23 cellular contexts compared by ENCODE assay signal in the genomic region with DNA sequence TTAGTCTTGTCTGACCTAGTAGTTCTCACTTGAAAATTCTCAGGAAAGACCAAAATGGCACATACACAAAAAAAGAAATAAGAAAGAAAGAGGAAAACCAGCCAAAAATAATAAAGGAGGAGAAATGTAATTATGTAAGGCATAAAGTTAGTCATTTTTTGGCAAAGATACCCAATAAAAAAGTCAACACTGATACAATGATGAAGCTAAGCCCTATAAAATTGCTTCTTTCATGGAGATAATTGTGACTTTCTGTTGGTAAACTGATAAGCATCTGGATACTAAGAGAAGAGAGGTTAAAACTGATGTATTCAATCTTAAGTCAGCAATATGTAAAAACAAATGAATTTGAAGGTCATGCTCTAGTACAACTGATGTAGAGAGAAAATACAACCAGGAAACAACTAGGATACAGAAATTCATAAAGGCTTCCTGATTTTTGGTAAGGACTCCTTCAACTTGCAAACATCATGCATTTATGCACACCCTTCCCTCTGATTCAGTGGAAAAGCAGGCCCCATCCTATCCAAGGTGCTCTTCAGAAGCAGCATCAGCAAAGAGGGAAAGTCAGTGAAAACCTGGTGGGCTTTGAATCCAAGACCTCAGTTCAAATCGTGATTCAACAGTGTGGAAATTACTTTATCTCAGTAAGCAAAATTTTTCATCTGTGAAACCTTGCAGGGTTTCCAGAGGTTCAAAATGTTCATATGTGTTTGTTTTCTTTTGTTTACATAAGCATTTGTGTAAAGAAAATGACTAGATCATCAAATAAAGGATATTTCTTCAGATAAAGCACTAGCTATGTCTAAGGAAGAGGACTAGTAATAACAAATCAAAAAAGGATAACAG. TPM values are rescaled to one million over a fixed set of nuclear protein-coding genes. Genes with fewer than 3 reads are reported as not detected.
DNase-seq lines count a peak whose midpoint lies in the region; ATAC-seq, FAIRE-seq and TF ChIP-seq lines count a peak whose summit lies in the region.
"Had no signal": no experiment of that assay in that cellular context is flagged by ENCODE, and none has a peak within 500 bp of the region (broad histone marks: within the 10 kb centered on the region; RNA-seq: fewer than 3 reads in every experiment).

No MANE protein-coding gene starts in this region.

- H3K27me3 ChIP-seq in astrocyte (ENCODE audit: insufficient read depth, low read length) (no peaks in the 10 kb centered on the region), H7 (ENCODE audit: control insufficient read depth, insufficient read depth, low read length) (no peaks in the 10 kb centered on the region), brain microvascular endothelial cell (replicated peaks) (no peaks in the 10 kb centered on the region)
- H3K27me3 ChIP-seq: ovary, vagina had no signal

- POLR2A ChIA-PET in HEK293T (lab: Yijun Ruan, JAX), result no interaction called here

- no peaks in the 10 kb centered on the region for H3K36me3 Mint-ChIP-seq in astrocyte (ENCODE audit: low read depth, unreplicated experiment)

- TF ChIP-seq CTCF in AG09309 (IDR thresholded peaks at IDR 0.05; ENCODE audit: control insufficient read depth, insufficient read depth, low read depth, low read length, missing control alignments) (no peak), astrocyte (IDR thresholded peaks at IDR 0.05; ENCODE audit: insufficient read depth, low read depth, low read length) (no peak), brain microvascular endothelial cell (IDR thresholded peaks at IDR 0.05; ENCODE audit: low read depth, low read length, missing control alignments) (no peak)

- no peaks in the 10 kb centered on the region for H3K9me3 Mint-ChIP-seq in astrocyte (ENCODE audit: unreplicated experiment)
- H3K9me3 Mint-ChIP-seq: activated naive CD8-positive, alpha-beta T cell treated with anti-CD3 and anti-CD28 coated beads for 36 hours; naive thymus-derived CD8-positive, alpha-beta T cell had no signal

- no peak overlapping the region for H2AFZ ChIP-seq in astrocyte (ENCODE audit: low read depth, low read length)

- H3K4me3 ChIP-seq in AG09309 (ENCODE audit: control insufficient read depth, low read depth, low read length) (no peak overlapping the region), astrocyte (ENCODE audit: insufficient read depth, low read depth, low read length) (no peak overlapping the region), H7 (ENCODE audit: insufficient read depth, low read depth, low read length) (no peak overlapping the region), brain microvascular endothelial cell (ENCODE audit: low read depth, low read length) (no peak overlapping the region)
- H3K4me3 ChIP-seq: ovary, vagina had no signal

- H3K27me3 Mint-ChIP-seq in astrocyte (ENCODE audit: low read depth, unreplicated experiment), result no peaks in the 10 kb centered on the region
- H3K27me3 Mint-ChIP-seq: activated naive CD8-positive, alpha-beta T cell treated with anti-CD3 and anti-CD28 coated beads for 36 hours had no signal

- no peaks in the 10 kb centered on the region for H3K79me2 ChIP-seq in astrocyte (ENCODE audit: insufficient read depth, low read length)

- H3K9me3 ChIP-seq in astrocyte (ENCODE audit: insufficient read depth, low read depth, low read length), result no peaks in the 10 kb centered on the region
- H3K9me3 ChIP-seq: ovary, vagina had no signal

- FAIRE-seq in astrocyte (lab: Jason Lieb, UNC), result no peak
- FAIRE-seq: TTC549 had no signal

- no peak overlapping the region for H3K4me2 ChIP-seq in astrocyte (ENCODE audit: low read length)

- peak; percentile 14 for ATAC-seq in left lobe of liver
- ATAC-seq: naive thymus-derived CD8-positive, alpha-beta T cell; sciatic nerve had no signal

- H3K27ac Mint-ChIP-seq in astrocyte (ENCODE audit: unreplicated experiment), result no peak overlapping the region
- H3K27ac Mint-ChIP-seq: activated naive CD8-positive, alpha-beta T cell treated with anti-CD3 and anti-CD28 coated beads for 36 hours; CD14-positive monocyte had no signal

- H3K4me1 Mint-ChIP-seq in astrocyte (ENCODE audit: low read depth, unreplicated experiment), result no peaks in the 10 kb centered on the region

- no peaks in the 10 kb centered on the region for H3K4me1 ChIP-seq in astrocyte (ENCODE audit: insufficient read depth, low read length)

- H3K36me3 ChIP-seq in astrocyte (ENCODE audit: insufficient read depth, low read length), result no peaks in the 10 kb centered on the region
- H3K36me3 ChIP-seq in H7 (replicated peaks; ENCODE audit: control insufficient read depth, insufficient read depth, low read length), result no peaks in the 10 kb centered on the region
- H3K36me3 ChIP-seq in brain microvascular endothelial cell (replicated peaks), result no peaks in the 10 kb centered on the region
- H3K36me3 ChIP-seq: ovary, vagina had no signal

- DNase-seq in AG09309 (ENCODE audit: low read depth), result peak; percentile 5
- peak; percentile 19 for DNase-seq in LHCN-M2 (ENCODE audit: low read depth)
- peak; percentile 9 for DNase-seq in astrocyte (ENCODE audit: low read depth)
- DNase-seq in left lobe of liver (ENCODE audit: low spot score), result no peak
- DNase-seq in NCI-H187 treated with DMSO at 0.1 percent for 48 hours (lab: John Stamatoyannopoulos, UW), result no peak
- no peak for DNase-seq in HEK293T (ENCODE audit: extremely low spot score)
- DNase-seq in H7, result no peak
- DNase-seq in brain microvascular endothelial cell, result no peak
- DNase-seq: activated naive CD8-positive, alpha-beta T cell treated with anti-CD3 and anti-CD28 coated beads for 36 hours; cortex of kidney; KG1; kidney glomerular epithelial cell; mesendoderm; naive thymus-derived CD8-positive, alpha-beta T cell; NCI-H1092 treated with DMSO at 0.1 percent for 48 hours; NCI-H2081 treated with DMSO at 0.1 percent for 48 hours; NCI-H510A treated with DMSO at 0.1 percent for 48 hours; ovary; SW 1271 had no signal

- H3K27ac ChIP-seq in astrocyte (ENCODE audit: low read depth, low read length) (no peak overlapping the region), brain microvascular endothelial cell (no peak overlapping the region)
- H3K27ac ChIP-seq: ovary, vagina had no signal

- no peaks in the 10 kb centered on the region for H4K20me1 ChIP-seq in astrocyte (ENCODE audit: insufficient read depth, low read length)

- no peak overlapping the region for H3K4me3 Mint-ChIP-seq in astrocyte (ENCODE audit: unreplicated experiment)
- H3K4me3 Mint-ChIP-seq: activated naive CD8-positive, alpha-beta T cell treated with anti-CD3 and anti-CD28 coated beads for 36 hours; CD14-positive monocyte; naive thymus-derived CD8-positive, alpha-beta T cell had no signal

- in situ Hi-C loops in brain microvascular endothelial cell (cut with HindIII; ENCODE audit: low pct_ligation_motif_present, low sequenced_read_pairs), result no loop called here

- no peak overlapping the region for H3K9ac ChIP-seq in astrocyte (ENCODE audit: low read length)

- CTCF ChIA-PET in HEK293T (lab: Yijun Ruan, JAX), result no interaction called here

TF ChIP-seq in HEK293T, 16 proteins besides CTCF, POLR2A, EP300 and RAD21:
- TF ChIP-seq L3MBTL2 (conservative IDR thresholded peaks at IDR 0.05) (no peak), FOXA1 (IDR thresholded peaks at IDR 0.05) (no peak), HDGF (IDR thresholded peaks at IDR 0.05; ENCODE audit: borderline replicate concordance) (no peak), NFRKB (IDR thresholded peaks at IDR 0.05) (no peak), ARNT (IDR thresholded peaks at IDR 0.05) (no peak)
- TF ChIP-seq, protein P1, sequence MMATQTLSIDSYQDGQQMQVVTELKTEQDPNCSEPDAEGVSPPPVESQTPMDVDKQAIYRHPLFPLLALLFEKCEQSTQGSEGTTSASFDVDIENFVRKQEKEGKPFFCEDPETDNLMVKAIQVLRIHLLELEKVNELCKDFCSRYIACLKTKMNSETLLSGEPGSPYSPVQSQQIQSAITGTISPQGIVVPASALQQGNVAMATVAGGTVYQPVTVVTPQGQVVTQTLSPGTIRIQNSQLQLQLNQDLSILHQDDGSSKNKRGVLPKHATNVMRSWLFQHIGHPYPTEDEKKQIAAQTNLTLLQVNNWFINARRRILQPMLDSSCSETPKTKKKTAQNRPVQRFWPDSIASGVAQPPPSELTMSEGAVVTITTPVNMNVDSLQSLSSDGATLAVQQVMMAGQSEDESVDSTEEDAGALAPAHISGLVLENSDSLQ (IDR thresholded peaks at IDR 0.05), result no peak
TF ChIP-seq in HEK293T: peak in this region for 0.

RNA-seq across cellular contexts. Expression of gene IMMP2L, which starts 32.6 kb away (rescaled TPM):
- total RNA-seq in LHCN-M2 (2014; rRNA removed) (6.4 and 8.5 TPM in 2 replicates), astrocyte (13.8 and 13.9 TPM in 2 replicates), left lobe of liver (13.8 TPM)
- polyA plus RNA-seq in LHCN-M2 (2012), result 5.3 TPM
- total RNA-seq in H7 (2014; rRNA removed; shearing (Covaris generic)), result 9.2 and 11.3 TPM in 2 replicates

Comparison
In these comparisons a context has a peak if more than half of its experiments do, and no peak if none do; other contexts are left out.
1. DNase-seq: peak in AG09309 (single experiment), LHCN-M2 (single experiment) and astrocyte (single experiment); none in left lobe of liver (single experiment), NCI-H187 treated with DMSO at 0.1 percent for 48 hours (single experiment), HEK293T (single experiment), H7 (single experiment) and brain microvascular endothelial cell (single experiment).